Comparison of ENCODE assay signal across 8 cellular contexts in the genomic region with DNA sequence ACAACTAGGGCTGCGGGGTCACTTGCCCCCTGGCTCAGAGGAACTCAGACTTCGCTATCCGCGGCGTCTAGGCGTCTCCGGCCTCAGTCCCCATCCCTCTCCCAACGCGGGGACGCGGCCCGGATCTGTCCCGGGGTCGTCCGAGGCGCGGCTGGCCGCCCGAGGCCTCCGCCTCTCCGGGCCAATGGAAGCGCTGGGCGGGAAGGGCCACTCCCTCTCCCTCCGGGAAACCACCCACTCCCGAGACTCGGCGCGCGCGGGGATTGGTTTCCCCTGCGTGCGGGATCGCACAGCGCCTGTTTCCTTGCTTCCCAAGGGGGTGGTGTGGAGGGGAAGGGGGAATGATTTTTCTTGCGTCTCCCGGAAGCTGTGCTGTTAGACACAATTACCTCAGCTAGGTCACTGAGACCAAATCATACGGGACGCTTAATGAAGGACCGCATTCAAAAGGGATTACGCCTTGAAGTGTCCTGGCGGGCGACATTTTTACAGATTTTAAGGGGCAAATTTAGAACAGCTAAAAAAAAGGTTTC. TPM values are rescaled to one million over a fixed set of nuclear protein-coding genes. Genes with fewer than 3 reads are reported as not detected.
A peak's percentile ranks its signal among the peaks of the same experiment; 100 is the strongest.
DNase-seq lines count a peak whose midpoint lies in the region; ATAC-seq and TF ChIP-seq lines count a peak whose summit lies in the region.

No MANE protein-coding gene starts in this region.

- H3K4me1 Mint-ChIP-seq in CD4-positive, alpha-beta memory T cell = peaks cover 22 to 28% (median 22%) of the 10 kb centered on the region in 4 donors
- H3K4me1 Mint-ChIP-seq in activated CD4-positive, alpha-beta memory T cell treated with anti-CD3 and anti-CD28 coated beads for 36 hours (ENCODE audit: low read depth) = peaks cover 32% of the 10 kb centered on the region
- H3K4me1 Mint-ChIP-seq in naive B cell = peaks cover 11 to 19% (median 14%) of the 10 kb centered on the region in 3 donors

- no peak for TF ChIP-seq CTCF in fibroblast of pulmonary artery (IDR thresholded peaks at IDR 0.05; ENCODE audit: low read length, missing control alignments)

- peaks cover 4 to 6% of the 10 kb centered on the region in 2 donors for H3K36me3 Mint-ChIP-seq in CD4-positive, alpha-beta memory T cell
- H3K36me3 Mint-ChIP-seq in activated CD4-positive, alpha-beta memory T cell treated with anti-CD3 and anti-CD28 coated beads for 36 hours = no peaks in the 10 kb centered on the region
- peaks cover 0 to 2% of the 10 kb centered on the region in 2 donors for H3K36me3 Mint-ChIP-seq in naive B cell

- peak in 1 of 5 donors; percentile 51 for DNase-seq in CD4-positive, alpha-beta memory T cell
- DNase-seq in NCI-H187 treated with DMSO at 0.1 percent for 48 hours (lab: John Stamatoyannopoulos, UW) (peak; percentile 29), fibroblast of pulmonary artery (ENCODE audit: low read depth) (peak; percentile 55), naive B cell (no peak)
- DNase-seq in activated CD4-positive, alpha-beta memory T cell treated with anti-CD3 and anti-CD28 coated beads for 36 hours = no peak

- peak overlapping the region; percentile 84 to 99 (median 88) for H3K27ac Mint-ChIP-seq in CD4-positive, alpha-beta memory T cell
- no peak overlapping the region for H3K27ac Mint-ChIP-seq in activated CD4-positive, alpha-beta memory T cell treated with anti-CD3 and anti-CD28 coated beads for 36 hours
- H3K27ac Mint-ChIP-seq in naive B cell = peak overlapping the region in 5 of 6 donors; percentile 11 to 89 (median 66)

- intact Hi-C loops in CD4-positive, alpha-beta memory T cell (cut with micrococcal nuclease) = loop anchor here (5.0 kb wide), 1 partner anchor 491 kb away; a partner anchor contains a TSS
- intact Hi-C loops in activated CD4-positive, alpha-beta memory T cell treated with anti-CD3 and anti-CD28 coated beads for 36 hours (cut with micrococcal nuclease) = loop anchor here (2.0 to 10.0 kb wide), 3 partner anchors 39 to 493 kb away; partner anchors contain the start of gene NR2F1

- H3K27ac ChIP-seq in CD4-positive, alpha-beta memory T cell (ENCODE audit: low read depth, low read length) = peak overlapping the region; percentile 36

- no peaks in the 10 kb centered on the region for H3K9me3 ChIP-seq in CD4-positive, alpha-beta memory T cell (ENCODE audit: control insufficient read depth in 1 of 2, low read length in 2 of 2)

- no peaks in the 10 kb centered on the region for H3K27me3 ChIP-seq in CD4-positive, alpha-beta memory T cell (ENCODE audit: insufficient read depth, low read length)

- H3K4me1 ChIP-seq in CD4-positive, alpha-beta memory T cell (ENCODE audit: insufficient read depth, low read length) = peaks cover 21% of the 10 kb centered on the region

- peak overlapping the region in 1 of 2 donors; percentile 25 for H3K4me3 ChIP-seq in CD4-positive, alpha-beta memory T cell (ENCODE audit: low read length in 2 of 2)
- H3K4me3 ChIP-seq in fibroblast of pulmonary artery (replicated peaks; ENCODE audit: low read depth, low read length) = peak overlapping the region; percentile 72

- H3K4me3 Mint-ChIP-seq in CD4-positive, alpha-beta memory T cell = peak overlapping the region; percentile 59 to 77 (median 68)
- peak overlapping the region; percentile 49 for H3K4me3 Mint-ChIP-seq in activated CD4-positive, alpha-beta memory T cell treated with anti-CD3 and anti-CD28 coated beads for 36 hours
- H3K4me3 Mint-ChIP-seq in naive B cell = peak overlapping the region; percentile 73 to 97 (median 82)

- H3K27me3 Mint-ChIP-seq in CD4-positive, alpha-beta memory T cell = peaks cover 4 to 6% of the 10 kb centered on the region in 2 donors
- peaks cover 15% of the 10 kb centered on the region for H3K27me3 Mint-ChIP-seq in activated CD4-positive, alpha-beta memory T cell treated with anti-CD3 and anti-CD28 coated beads for 36 hours
- peaks cover 8 to 14% (median 11%) of the 10 kb centered on the region in 3 donors for H3K27me3 Mint-ChIP-seq in naive B cell

- H3K9me3 Mint-ChIP-seq in CD4-positive, alpha-beta memory T cell = peaks cover 0 to 3% (median 0%) of the 10 kb centered on the region in 8 donors
- H3K9me3 Mint-ChIP-seq in activated CD4-positive, alpha-beta memory T cell treated with anti-CD3 and anti-CD28 coated beads for 36 hours = no peaks in the 10 kb centered on the region
- no peaks in the 10 kb centered on the region for H3K9me3 Mint-ChIP-seq in naive B cell

- CTCF ChIA-PET in CD4-positive, alpha-beta memory T cell (lab: Charles Lee; ENCODE audit: partially characterized antibody) = interaction anchor here (0.7 to 2.3 kb wide), 7 partner anchors 9 to 182 kb away, joined by 3 to 11 read pairs (median 3); no protein-coding TSS in a partner anchor
- CTCF ChIA-PET in activated CD4-positive, alpha-beta memory T cell treated with anti-CD3 and anti-CD28 coated beads for 36 hours (lab: Charles Lee) = interaction anchor here (0.5 to 2.8 kb wide), 7 partner anchors 9 to 278 kb away, joined by 3 to 11 read pairs (median 3); partner anchors contain the start of gene NR2F1-AS1

- no peaks in the 10 kb centered on the region for H3K36me3 ChIP-seq in CD4-positive, alpha-beta memory T cell (ENCODE audit: insufficient read depth, low read length)

- POLR2A ChIA-PET in CD4-positive, alpha-beta memory T cell (lab: Charles Lee; ENCODE audit: partially characterized antibody) = interaction anchor here (1.0 kb wide), 1 partner anchor 33 kb away, joined by 4 read pairs; no protein-coding TSS in a partner anchor
- POLR2A ChIA-PET in activated CD4-positive, alpha-beta memory T cell treated with anti-CD3 and anti-CD28 coated beads for 36 hours (lab: Charles Lee) = interaction anchor here (1.2 kb wide), 1 partner anchor 1172 kb away, joined by 3 read pairs; no protein-coding TSS in a partner anchor

- ATAC-seq in GM21825 (IDR thresholded peaks at IDR 0.05; ENCODE audit: unreplicated experiment) (peak; percentile 8), naive B cell (ENCODE audit: low read depth in 2 of 2) (peak in 1 of 2 donors; percentile 3), HG03521 (IDR thresholded peaks at IDR 0.05; ENCODE audit: unreplicated experiment) (no peak), GM21515 (IDR thresholded peaks at IDR 0.05; ENCODE audit: unreplicated experiment) (no peak)

RNA-seq across cellular contexts. Expression of gene NR2F1, which starts 38.4 kb away (rescaled TPM):
- not detected for total RNA-seq in CD4-positive, alpha-beta memory T cell
- polyA plus RNA-seq in CD4-positive, alpha-beta memory T cell = not detected
- not detected for total RNA-seq in activated CD4-positive, alpha-beta memory T cell treated with anti-CD3 and anti-CD28 coated beads for 36 hours
- polyA plus RNA-seq in naive B cell (ENCODE audit: low read depth in 6 of 6) = not detected

RNA-seq across cellular contexts. Expression of gene NR2F1-AS1, which starts 40.4 kb away (rescaled TPM):
- not detected for total RNA-seq in CD4-positive, alpha-beta memory T cell
- polyA plus RNA-seq in CD4-positive, alpha-beta memory T cell = not detected
- total RNA-seq in activated CD4-positive, alpha-beta memory T cell treated with anti-CD3 and anti-CD28 coated beads for 36 hours = not detected
- not detected for polyA plus RNA-seq in naive B cell (ENCODE audit: low read depth in 6 of 6)

Comparison
In these comparisons a context has a peak if more than half of its experiments do, and no peak if none do; other contexts are left out.
1. DNase-seq: peak in NCI-H187 treated with DMSO at 0.1 percent for 48 hours (single experiment) and fibroblast of pulmonary artery (single experiment); none in activated CD4-positive, alpha-beta memory T cell treated with anti-CD3 and anti-CD28 coated beads for 36 hours (single experiment) and naive B cell (single experiment).
2. Peak in every context shown above with its lines, with median percentiles within 50 percentile points of each other: H3K4me3 Mint-ChIP-seq.